Comparison of ENCODE assay signal across 13 cellular contexts in genomic region chr9:91187965-91188344, GRCh38.
DNase-seq lines count a peak whose midpoint lies in the region; ATAC-seq and TF ChIP-seq lines count a peak whose summit lies in the region.
"Had no signal": no experiment of that assay in that cellular context is flagged by ENCODE, and none has a peak within 500 bp of the region (broad histone marks: within the 10 kb centered on the region; RNA-seq: fewer than 3 reads in every experiment).

No MANE protein-coding gene starts in this region.

- DNase-seq in AG09319 (ENCODE audit: extremely low read depth, low read depth) (peak; percentile 66), M059J (ENCODE audit: low read depth) (peak; percentile 92), coronary artery (ENCODE audit: low spot score) (peak; percentile 63), mesenchymal stem cell (no peak), NCI-H1436 treated with DMSO at 0.1 percent for 48 hours (lab: John Stamatoyannopoulos, UW) (no peak)
- DNase-seq in effector CD4-positive, alpha-beta T cell = no peak
- DNase-seq in activated naive CD4-positive, alpha-beta T cell treated with anti-CD3 and anti-CD28 coated beads, Interleukin-2, amount 50 U/mL, for 72 hours (ENCODE audit: low spot score in 2 of 2) = no peak
- DNase-seq: midbrain, NCI-H1417 treated with DMSO at 0.1 percent for 48 hours, NCI-H82, SHP77 treated with DMSO at 0.1 percent for 48 hours had no signal

- no peak overlapping the region for H4K91ac ChIP-seq in mesenchymal stem cell (ENCODE audit: low read length)

- H3K4me1 ChIP-seq in mesenchymal stem cell (ENCODE audit: control insufficient read depth, insufficient read depth, low read depth, low read length) = peaks cover 24% of the 10 kb centered on the region

- H3K27me3 ChIP-seq in mesenchymal stem cell (ENCODE audit: control insufficient read depth in 1 of 2, insufficient read depth in 1 of 2, low read length in 2 of 2) = no peaks in the 10 kb centered on the region

- H2AK5ac ChIP-seq in mesenchymal stem cell (ENCODE audit: low read length, severe bottlenecking) = no peak overlapping the region

- H3K9me3 Mint-ChIP-seq in activated naive CD4-positive, alpha-beta T cell treated with anti-CD3 and anti-CD28 coated beads, Interleukin-2, amount 50 U/mL, for 72 hours = peaks cover 4 to 25% of the 10 kb centered on the region in 2 donors

- H3K23ac ChIP-seq in mesenchymal stem cell (ENCODE audit: low read length in 2 of 2) = no peak overlapping the region

- H3K4me2 ChIP-seq in mesenchymal stem cell (ENCODE audit: low read length, poor library complexity, severe bottlenecking) = no peak overlapping the region

- TF ChIP-seq CTCF in AG09319 (IDR thresholded peaks at IDR 0.05; ENCODE audit: low read depth, low read length) (no peak), coronary artery (IDR thresholded peaks at IDR 0.05) (no peak)

- no peak overlapping the region for H2BK12ac ChIP-seq in mesenchymal stem cell (ENCODE audit: low read length in 2 of 2)

- peak overlapping the region in 1 of 2 donors; percentile 17 for H3K27ac Mint-ChIP-seq in activated naive CD4-positive, alpha-beta T cell treated with anti-CD3 and anti-CD28 coated beads, Interleukin-2, amount 50 U/mL, for 72 hours

- no peaks in the 10 kb centered on the region for H3K79me1 ChIP-seq in mesenchymal stem cell (replicated peaks; ENCODE audit: low read length, poor library complexity, severe bottlenecking)

- H2BK120ac ChIP-seq in mesenchymal stem cell (ENCODE audit: low read depth, low read length) = no peak overlapping the region

- WGBS in mesenchymal stem cell = 58% methylated on average over 1 of the region's 2 CpGs

- H2BK15ac ChIP-seq in mesenchymal stem cell (ENCODE audit: low read depth, poor library complexity, severe bottlenecking) = peak overlapping the region; percentile 33

- no peak overlapping the region for H2AFZ ChIP-seq in mesenchymal stem cell (ENCODE audit: low read depth, low read length)

- H3K18ac ChIP-seq in mesenchymal stem cell (ENCODE audit: low read depth in 1 of 2, low read length in 2 of 2) = no peak overlapping the region

- H3K14ac ChIP-seq in mesenchymal stem cell (ENCODE audit: low read length in 2 of 2) = no peak overlapping the region

- peak overlapping the region; percentile 52 for H3K9ac ChIP-seq in mesenchymal stem cell (ENCODE audit: low read length)

- H4K8ac ChIP-seq in mesenchymal stem cell (ENCODE audit: low read length) = no peak overlapping the region

- H3K9me3 ChIP-seq in mesenchymal stem cell (ENCODE audit: control insufficient read depth, low read length) = peaks cover 2% of the 10 kb centered on the region

- no peak overlapping the region for H3K4me3 ChIP-seq in coronary artery
- no peak overlapping the region for H3K4me3 ChIP-seq in mesenchymal stem cell (ENCODE audit: insufficient read depth in 1 of 2, low read depth in 1 of 2, low read length in 2 of 2)

- H2BK5ac ChIP-seq in mesenchymal stem cell (ENCODE audit: low read depth, low read length, poor library complexity, severe bottlenecking) = peak overlapping the region; percentile 15

- H3K4ac ChIP-seq in mesenchymal stem cell (ENCODE audit: low read depth in 1 of 2, low read length in 2 of 2) = no peak overlapping the region

- H3K27ac ChIP-seq in coronary artery = no peak overlapping the region
- H3K27ac ChIP-seq in mesenchymal stem cell (ENCODE audit: low read length, poor library complexity, severe bottlenecking) = no peak overlapping the region
- H3K27ac ChIP-seq: C4-2B had no signal

- ATAC-seq in activated naive CD4-positive, alpha-beta T cell treated with anti-CD3 and anti-CD28 coated beads, Interleukin-2, amount 50 U/mL, for 72 hours = no peak
- ATAC-seq in GM21528 (IDR thresholded peaks at IDR 0.05; ENCODE audit: low FRiP score, unreplicated experiment) = no peak

- H3K36me3 Mint-ChIP-seq in activated naive CD4-positive, alpha-beta T cell treated with anti-CD3 and anti-CD28 coated beads, Interleukin-2, amount 50 U/mL, for 72 hours = peaks cover 19 to 41% of the 10 kb centered on the region in 2 donors

- H3K36me3 ChIP-seq in mesenchymal stem cell (ENCODE audit: control insufficient read depth in 1 of 2, insufficient read depth in 2 of 2, low read depth in 1 of 2, low read length in 2 of 2) = no peaks in the 10 kb centered on the region

Comparison
In these comparisons a context has a peak if more than half of its experiments do, and no peak if none do; other contexts are left out.
1. DNase-seq: peak in AG09319 (single experiment), M059J (single experiment) and coronary artery (single experiment); none in mesenchymal stem cell (single experiment), NCI-H1436 treated with DMSO at 0.1 percent for 48 hours (single experiment), effector CD4-positive, alpha-beta T cell (single experiment) and activated naive CD4-positive, alpha-beta T cell treated with anti-CD3 and anti-CD28 coated beads, Interleukin-2, amount 50 U/mL, for 72 hours (0 of 2).